In genomic region chr20:57047281-57048026, GRCh38 we compare ENCODE assay signal across 11 cellular contexts.
DNase-seq lines count a peak whose midpoint lies in the region; ATAC-seq and TF ChIP-seq lines count a peak whose summit lies in the region.
"Had no signal": no experiment of that assay in that cellular context is flagged by ENCODE, and none has a peak within 500 bp of the region (broad histone marks: within the 10 kb centered on the region; RNA-seq: fewer than 3 reads in every experiment).

No MANE protein-coding gene starts in this region.

- no peak overlapping the region for H3K27ac Mint-ChIP-seq in endothelial cell (ENCODE audit: unreplicated experiment)
- peak overlapping the region; percentile 3 for H3K27ac Mint-ChIP-seq in stimulated activated naive B cell treated with anti-CD40 and anti-IgM and Interleukin-4, amounts not matched to agents 10 μg/mL and 1 μg/mL and 100 μg/mL, for 72 hours
- H3K27ac Mint-ChIP-seq: activated naive CD4-positive, alpha-beta T cell treated with anti-CD3 and anti-CD28 coated beads, Interleukin-2, amount 50 U/mL, for 24 hours; stimulated activated memory B cell treated with anti-CD40 and anti-IgM and Interleukin-4, amounts not matched to agents 10 μg/mL and 1 μg/mL and 100 μg/mL, for 72 hours had no signal

- no peak overlapping the region for H2BK120ac ChIP-seq in mesendoderm (ENCODE audit: low read depth, low read length)

- no peaks in the 10 kb centered on the region for H3K9me3 Mint-ChIP-seq in endothelial cell (ENCODE audit: unreplicated experiment)
- no peaks in the 10 kb centered on the region for H3K9me3 Mint-ChIP-seq in stimulated activated naive B cell treated with anti-CD40 and anti-IgM and Interleukin-4, amounts not matched to agents 10 μg/mL and 1 μg/mL and 100 μg/mL, for 72 hours
- H3K9me3 Mint-ChIP-seq: activated naive CD4-positive, alpha-beta T cell treated with anti-CD3 and anti-CD28 coated beads, Interleukin-2, amount 50 U/mL, for 24 hours; naive B cell; stimulated activated memory B cell treated with anti-CD40 and anti-IgM and Interleukin-4, amounts not matched to agents 10 μg/mL and 1 μg/mL and 100 μg/mL, for 72 hours had no signal

- H2BK5ac ChIP-seq in mesendoderm (ENCODE audit: low read length): no peak overlapping the region

- TF ChIP-seq CTCF in GM13976 (IDR thresholded peaks at IDR 0.05; ENCODE audit: borderline replicate concordance, control extremely low read depth, extremely low read depth, insufficient read depth, missing control alignments): no peak
- TF ChIP-seq CTCF in endothelial cell (IDR thresholded peaks at IDR 0.05; ENCODE audit: unreplicated experiment): no peak

- H3K18ac ChIP-seq in mesendoderm (ENCODE audit: low read length): no peak overlapping the region

- H4K8ac ChIP-seq in mesendoderm (ENCODE audit: low read depth, low read length): no peak overlapping the region

- no peaks in the 10 kb centered on the region for H3K36me3 ChIP-seq in mesendoderm (ENCODE audit: control insufficient read depth, insufficient read depth, low read length)

- H3K4ac ChIP-seq in mesendoderm (ENCODE audit: low read depth, low read length): no peak overlapping the region

- no peak overlapping the region for H3K4me3 ChIP-seq in mesendoderm (ENCODE audit: low read length)

- no peaks in the 10 kb centered on the region for H3K4me1 Mint-ChIP-seq in endothelial cell (ENCODE audit: unreplicated experiment)
- no peaks in the 10 kb centered on the region for H3K4me1 Mint-ChIP-seq in stimulated activated naive B cell treated with anti-CD40 and anti-IgM and Interleukin-4, amounts not matched to agents 10 μg/mL and 1 μg/mL and 100 μg/mL, for 72 hours
- H3K4me1 Mint-ChIP-seq: activated naive CD4-positive, alpha-beta T cell treated with anti-CD3 and anti-CD28 coated beads, Interleukin-2, amount 50 U/mL, for 24 hours; naive B cell; stimulated activated memory B cell treated with anti-CD40 and anti-IgM and Interleukin-4, amounts not matched to agents 10 μg/mL and 1 μg/mL and 100 μg/mL, for 72 hours had no signal

- no peaks in the 10 kb centered on the region for H3K79me2 ChIP-seq in mesendoderm (ENCODE audit: control insufficient read depth, insufficient read depth, low read length)

- H2AK5ac ChIP-seq in mesendoderm (ENCODE audit: low read length): no peak overlapping the region

- H3K27ac ChIP-seq in mesendoderm (ENCODE audit: low read depth, low read length): no peak overlapping the region

- H4K5ac ChIP-seq in mesendoderm (ENCODE audit: low read length): no peak overlapping the region

- no peaks in the 10 kb centered on the region for H3K79me1 ChIP-seq in mesendoderm (ENCODE audit: low read length)

- ATAC-seq in stimulated activated naive B cell treated with anti-CD40 and anti-IgM and Interleukin-4, amounts not matched to agents 10 μg/mL and 1 μg/mL and 100 μg/mL, for 72 hours (replicated peaks): no peak
- ATAC-seq in GM19397 (IDR thresholded peaks at IDR 0.05; ENCODE audit: unreplicated experiment): no peak
- ATAC-seq: stimulated activated memory B cell treated with anti-CD40 and anti-IgM and Interleukin-4, amounts not matched to agents 10 μg/mL and 1 μg/mL and 100 μg/mL, for 72 hours had no signal

- H3K4me2 ChIP-seq in mesendoderm (ENCODE audit: low read length): no peak overlapping the region

- no CpG with 5 or more reads among the region's 20 CpGs for WGBS in mesendoderm (ENCODE audit: extremely low coverage, insufficient coverage, low lambda C conversion rate)

- H3K27me3 ChIP-seq in mesendoderm (ENCODE audit: insufficient read depth, low read length, poor library complexity): no peaks in the 10 kb centered on the region

- DNase-seq in GM13976 (ENCODE audit: low spot score): peak; percentile 29
- peak; percentile 18 for DNase-seq in NCI-H460 (ENCODE audit: extremely low read depth, low read depth)
- peak; percentile 13 for DNase-seq in endothelial cell (ENCODE audit: low spot score)
- DNase-seq in stimulated activated naive B cell treated with anti-CD40 and anti-IgM and Interleukin-4, amounts not matched to agents 10 μg/mL and 1 μg/mL and 100 μg/mL, for 72 hours: no peak
- DNase-seq in mesendoderm: no peak
- DNase-seq in NCI-H146 treated with DMSO at 0.1 percent for 48 hours (lab: John Stamatoyannopoulos, UW; ENCODE audit: unreplicated experiment): no peak
- DNase-seq in superior temporal gyrus (ENCODE audit: extremely low spot score): no peak
- DNase-seq: naive B cell had no signal

- no peak overlapping the region for H3K23ac ChIP-seq in mesendoderm (ENCODE audit: low read length)

- no peaks in the 10 kb centered on the region for H3K4me1 ChIP-seq in mesendoderm (ENCODE audit: control insufficient read depth, low read depth, low read length)

- H3K36me3 Mint-ChIP-seq in endothelial cell (ENCODE audit: low read depth, unreplicated experiment): no peaks in the 10 kb centered on the region
- no peaks in the 10 kb centered on the region for H3K36me3 Mint-ChIP-seq in stimulated activated naive B cell treated with anti-CD40 and anti-IgM and Interleukin-4, amounts not matched to agents 10 μg/mL and 1 μg/mL and 100 μg/mL, for 72 hours
- H3K36me3 Mint-ChIP-seq: activated naive CD4-positive, alpha-beta T cell treated with anti-CD3 and anti-CD28 coated beads, Interleukin-2, amount 50 U/mL, for 24 hours; naive B cell; stimulated activated memory B cell treated with anti-CD40 and anti-IgM and Interleukin-4, amounts not matched to agents 10 μg/mL and 1 μg/mL and 100 μg/mL, for 72 hours had no signal

- H3K27me3 Mint-ChIP-seq in endothelial cell (ENCODE audit: unreplicated experiment): peaks cover 2% of the 10 kb centered on the region
- peaks cover 19 to 25% of the 10 kb centered on the region in 2 donors for H3K27me3 Mint-ChIP-seq in stimulated activated naive B cell treated with anti-CD40 and anti-IgM and Interleukin-4, amounts not matched to agents 10 μg/mL and 1 μg/mL and 100 μg/mL, for 72 hours

- no peak overlapping the region for H2BK15ac ChIP-seq in mesendoderm (replicated peaks; ENCODE audit: low read depth)

- in situ Hi-C loops in GM13976 (cut with MboI; ENCODE audit: low sequenced_read_pairs, unreplicated experiment): no loop called here

- no peak overlapping the region for H3K56ac ChIP-seq in mesendoderm (ENCODE audit: low read length)

- no peak overlapping the region for H3K4me3 Mint-ChIP-seq in endothelial cell (ENCODE audit: unreplicated experiment)
- H3K4me3 Mint-ChIP-seq in stimulated activated naive B cell treated with anti-CD40 and anti-IgM and Interleukin-4, amounts not matched to agents 10 μg/mL and 1 μg/mL and 100 μg/mL, for 72 hours: no peak overlapping the region
- H3K4me3 Mint-ChIP-seq: activated naive CD4-positive, alpha-beta T cell treated with anti-CD3 and anti-CD28 coated beads, Interleukin-2, amount 50 U/mL, for 24 hours; stimulated activated memory B cell treated with anti-CD40 and anti-IgM and Interleukin-4, amounts not matched to agents 10 μg/mL and 1 μg/mL and 100 μg/mL, for 72 hours had no signal

- no peak overlapping the region for H3K9ac ChIP-seq in mesendoderm (ENCODE audit: low read length)

Comparison
In these comparisons a context has a peak if more than half of its experiments do, and no peak if none do; other contexts are left out.
1. DNase-seq: peak in GM13976 (single experiment), NCI-H460 (single experiment) and endothelial cell (single experiment); none in stimulated activated naive B cell treated with anti-CD40 and anti-IgM and Interleukin-4, amounts not matched to agents 10 μg/mL and 1 μg/mL and 100 μg/mL, for 72 hours (single experiment), mesendoderm (single experiment), NCI-H146 treated with DMSO at 0.1 percent for 48 hours (single experiment) and superior temporal gyrus (single experiment).